In the genomic region with DNA sequence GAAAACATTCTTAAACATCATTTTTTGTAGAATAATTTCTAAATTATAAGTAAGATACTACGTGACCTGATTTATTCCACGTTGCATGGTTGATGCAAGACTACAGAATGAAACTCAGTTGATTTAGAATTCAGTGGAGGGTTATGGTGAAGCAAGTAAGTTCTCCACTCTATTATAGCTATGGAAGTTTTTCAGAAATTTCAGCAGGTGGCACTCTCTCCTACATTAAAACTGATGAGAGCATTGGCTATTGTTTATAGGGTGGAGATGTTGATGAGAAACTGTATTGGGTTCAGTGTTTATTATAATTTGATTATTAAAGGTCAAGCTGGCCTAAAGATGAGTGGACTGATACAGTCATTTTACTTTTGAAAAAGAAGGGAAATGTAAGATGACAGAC, we compare ENCODE assay signal across 1 cellular context.
TF ChIP-seq lines count a peak whose summit lies in the region.

No MANE protein-coding gene starts in this region.

TF ChIP-seq in K562, 482 proteins besides CTCF, POLR2A, EP300 and RAD21 (continued from another document):
- TF ChIP-seq, protein P1, sequence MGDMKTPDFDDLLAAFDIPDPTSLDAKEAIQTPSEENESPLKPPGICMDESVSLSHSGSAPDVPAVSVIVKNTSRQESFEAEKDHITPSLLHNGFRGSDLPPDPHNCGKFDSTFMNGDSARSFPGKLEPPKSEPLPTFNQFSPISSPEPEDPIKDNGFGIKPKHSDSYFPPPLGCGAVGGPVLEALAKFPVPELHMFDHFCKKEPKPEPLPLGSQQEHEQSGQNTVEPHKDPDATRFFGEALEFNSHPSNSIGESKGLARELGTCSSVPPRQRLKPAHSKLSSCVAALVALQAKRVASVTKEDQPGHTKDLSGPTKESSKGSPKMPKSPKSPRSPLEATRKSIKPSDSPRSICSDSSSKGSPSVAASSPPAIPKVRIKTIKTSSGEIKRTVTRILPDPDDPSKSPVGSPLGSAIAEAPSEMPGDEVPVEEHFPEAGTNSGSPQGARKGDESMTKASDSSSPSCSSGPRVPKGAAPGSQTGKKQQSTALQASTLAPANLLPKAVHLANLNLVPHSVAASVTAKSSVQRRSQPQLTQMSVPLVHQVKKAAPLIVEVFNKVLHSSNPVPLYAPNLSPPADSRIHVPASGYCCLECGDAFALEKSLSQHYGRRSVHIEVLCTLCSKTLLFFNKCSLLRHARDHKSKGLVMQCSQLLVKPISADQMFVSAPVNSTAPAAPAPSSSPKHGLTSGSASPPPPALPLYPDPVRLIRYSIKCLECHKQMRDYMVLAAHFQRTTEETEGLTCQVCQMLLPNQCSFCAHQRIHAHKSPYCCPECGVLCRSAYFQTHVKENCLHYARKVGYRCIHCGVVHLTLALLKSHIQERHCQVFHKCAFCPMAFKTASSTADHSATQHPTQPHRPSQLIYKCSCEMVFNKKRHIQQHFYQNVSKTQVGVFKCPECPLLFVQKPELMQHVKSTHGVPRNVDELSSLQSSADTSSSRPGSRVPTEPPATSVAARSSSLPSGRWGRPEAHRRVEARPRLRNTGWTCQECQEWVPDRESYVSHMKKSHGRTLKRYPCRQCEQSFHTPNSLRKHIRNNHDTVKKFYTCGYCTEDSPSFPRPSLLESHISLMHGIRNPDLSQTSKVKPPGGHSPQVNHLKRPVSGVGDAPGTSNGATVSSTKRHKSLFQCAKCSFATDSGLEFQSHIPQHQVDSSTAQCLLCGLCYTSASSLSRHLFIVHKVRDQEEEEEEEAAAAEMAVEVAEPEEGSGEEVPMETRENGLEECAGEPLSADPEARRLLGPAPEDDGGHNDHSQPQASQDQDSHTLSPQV (IDR thresholded peaks at IDR 0.05) = 0 out of 2 replicates have a peak, but pooled peaks have one; percentile 26
- TF ChIP-seq SMC3 (conservative IDR thresholded peaks at IDR 0.05; ENCODE audit: insufficient read depth, low read depth, low read length) (peak; percentile 71), HDAC2 (IDR thresholded peaks at IDR 0.05) (no peak), ILF3 (IDR thresholded peaks at IDR 0.05; ENCODE audit: borderline replicate concordance) (no peak), LARP7 (IDR thresholded peaks at IDR 0.05) (no peak), ZNF444 (CRISPR knock-in tag; IDR thresholded peaks at IDR 0.05) (no peak), ARID2 (IDR thresholded peaks at IDR 0.05) (peak; percentile 67), SUPT5H (IDR thresholded peaks at IDR 0.05) (no peak), ILK (tag; IDR thresholded peaks at IDR 0.05; ENCODE audit: borderline replicate concordance, low read depth) (no peak), CHD4 (IDR thresholded peaks at IDR 0.05; ENCODE audit: insufficient read depth, insufficient replicate concordance, low read depth, low read length, poor library complexity, severe bottlenecking) (no peak), CREM (IDR thresholded peaks at IDR 0.05; ENCODE audit: low read depth) (no peak), SMARCA5 (IDR thresholded peaks at IDR 0.05) (no peak), ARNT (IDR thresholded peaks at IDR 0.05) (0 out of 4 replicates have a peak, but pooled peaks of 1 of the 2 experiments have one; percentile 26), ZNF143 (CRISPR knock-in tag; IDR thresholded peaks at IDR 0.05) (no peak), MTA1 (IDR thresholded peaks at IDR 0.05; ENCODE audit: borderline replicate concordance) (no peak), ZNF764 (CRISPR knock-in tag; IDR thresholded peaks at IDR 0.05; ENCODE audit: low read depth) (no peak), ZNF79 (CRISPR knock-in tag; IDR thresholded peaks at IDR 0.05; ENCODE audit: low read depth) (no peak), TCF7 (IDR thresholded peaks at IDR 0.05; ENCODE audit: borderline replicate concordance) (no peak), PTBP1 (IDR thresholded peaks at IDR 0.05; ENCODE audit: low read depth, low read length) (no peak)
- TF ChIP-seq, protein P2, sequence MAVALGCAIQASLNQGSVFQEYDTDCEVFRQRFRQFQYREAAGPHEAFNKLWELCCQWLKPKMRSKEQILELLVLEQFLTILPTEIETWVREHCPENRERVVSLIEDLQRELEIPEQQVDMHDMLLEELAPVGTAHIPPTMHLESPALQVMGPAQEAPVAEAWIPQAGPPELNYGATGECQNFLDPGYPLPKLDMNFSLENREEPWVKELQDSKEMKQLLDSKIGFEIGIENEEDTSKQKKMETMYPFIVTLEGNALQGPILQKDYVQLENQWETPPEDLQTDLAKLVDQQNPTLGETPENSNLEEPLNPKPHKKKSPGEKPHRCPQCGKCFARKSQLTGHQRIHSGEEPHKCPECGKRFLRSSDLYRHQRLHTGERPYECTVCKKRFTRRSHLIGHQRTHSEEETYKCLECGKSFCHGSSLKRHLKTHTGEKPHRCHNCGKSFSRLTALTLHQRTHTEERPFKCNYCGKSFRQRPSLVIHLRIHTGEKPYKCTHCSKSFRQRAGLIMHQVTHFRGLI (CRISPR knock-in tag; IDR thresholded peaks at IDR 0.05) = no peak
